Comparison of ENCODE assay signal across 1 cellular context in genomic region chr1:84253041-84253440, GRCh38.
A peak's percentile ranks its signal among the peaks of the same experiment; 100 is the strongest.
TF ChIP-seq lines count a peak whose summit lies in the region.

No MANE protein-coding gene starts in this region.

TF ChIP-seq in HepG2, 621 proteins besides CTCF, POLR2A, EP300 and RAD21:
- TF ChIP-seq ZNF367 (CRISPR knock-in tag; IDR thresholded peaks at IDR 0.05; ENCODE audit: borderline replicate concordance): no peak
- peak; percentile 15 to 30; a peak in 2 of 4 replicates for TF ChIP-seq MAFK (conservative IDR thresholded peaks at IDR 0.05 in 1 of 2, IDR thresholded peaks at IDR 0.05 in 1 of 2; ENCODE audit: low read length in 2 of 2)
- TF ChIP-seq TBX3 (IDR thresholded peaks at IDR 0.05; ENCODE audit: borderline replicate concordance): no peak
